9 cellular contexts compared by ENCODE assay signal in genomic region chr2:96907405-96908041, GRCh38. TPM values are rescaled to one million over a fixed set of nuclear protein-coding genes. Genes with fewer than 3 reads are reported as not detected.
DNase-seq lines count a peak whose midpoint lies in the region; ATAC-seq and TF ChIP-seq lines count a peak whose summit lies in the region.
"Had no signal": no experiment of that assay in that cellular context is flagged by ENCODE, and none has a peak within 500 bp of the region (broad histone marks: within the 10 kb centered on the region; RNA-seq: fewer than 3 reads in every experiment).

No MANE protein-coding gene starts in this region.

- H3K4me1 Mint-ChIP-seq in nephron progenitor cell = peaks cover 59% of the 10 kb centered on the region

- peak; percentile 34 for ATAC-seq in foreskin keratinocyte
- no peak for ATAC-seq in GM19035 (IDR thresholded peaks at IDR 0.05; ENCODE audit: unreplicated experiment)

- TF ChIP-seq CTCF in breast epithelium (IDR thresholded peaks at IDR 0.05) (peak in 1 of 3 donors; percentile 16), mammary epithelial cell (conservative IDR thresholded peaks at IDR 0.05 in 1 of 2, IDR thresholded peaks at IDR 0.05 in 1 of 2; ENCODE audit: extremely low read depth in 1 of 2, insufficient read depth in 1 of 2, low read depth in 1 of 2, low read length in 2 of 2) (no peak), foreskin keratinocyte (conservative IDR thresholded peaks at IDR 0.05) (no peak), nephron progenitor cell (IDR thresholded peaks at IDR 0.05) (no peak), GM20000 (IDR thresholded peaks at IDR 0.05; ENCODE audit: extremely low read depth, missing control alignments) (no peak)

- in situ Hi-C loops in mammary epithelial cell (cut with MboI; ENCODE audit: low sequenced_read_pairs in 2 of 2) = no loop called here

- H3K27me3 ChIP-seq in breast epithelium = no peaks in the 10 kb centered on the region
- no peaks in the 10 kb centered on the region for H3K27me3 ChIP-seq in mammary epithelial cell (ENCODE audit: insufficient read depth, low read length)
- peaks cover 15% of the 10 kb centered on the region for H3K27me3 ChIP-seq in foreskin keratinocyte

- H2AFZ ChIP-seq in mammary epithelial cell (ENCODE audit: low read depth, low read length) = no peak overlapping the region

- H3K9me3 Mint-ChIP-seq in nephron progenitor cell = no peaks in the 10 kb centered on the region

- no peak for TF ChIP-seq POLR2A in breast epithelium (IDR thresholded peaks at IDR 0.05)

- H3K36me3 Mint-ChIP-seq in nephron progenitor cell (ENCODE audit: low read depth) = no peaks in the 10 kb centered on the region

- CTCF ChIA-PET in mammary epithelial cell (lab: Charles Lee; ENCODE audit: low non-redundant PET) = interaction anchor here (0.8 kb wide), 1 partner anchor 379 kb away, joined by 3 read pairs; no protein-coding TSS in a partner anchor

- peak overlapping the region; percentile 80 for H3K27ac Mint-ChIP-seq in nephron progenitor cell
- H3K27ac Mint-ChIP-seq: B cell had no signal

- no peak overlapping the region for H3K4me2 ChIP-seq in mammary epithelial cell (ENCODE audit: insufficient read depth, low read depth, low read length)

- DNase-seq in breast epithelium (ENCODE audit: low spot score in 2 of 2) (peak; percentile 79 to 89), mammary epithelial cell (no peak), foreskin keratinocyte (no peak), nephron progenitor cell (peak; percentile 64), GM20000 (ENCODE audit: low spot score) (no peak), NCI-H1436 (lab: John Stamatoyannopoulos, UW) (no peak), RKO (ENCODE audit: low spot score) (no peak)

- peak overlapping the region; percentile 7 to 47 (median 31) for H3K4me3 ChIP-seq in breast epithelium
- H3K4me3 ChIP-seq in mammary epithelial cell (replicated peaks in 1 of 3; ENCODE audit: insufficient read depth in 1 of 3, low read depth in 2 of 3, low read length in 3 of 3) = no peak overlapping the region

- H3K4me3 Mint-ChIP-seq in nephron progenitor cell = peak overlapping the region; percentile 34
- H3K4me3 Mint-ChIP-seq: B cell had no signal

- H3K36me3 ChIP-seq in breast epithelium (no peaks in the 10 kb centered on the region), mammary epithelial cell (ENCODE audit: insufficient read depth, low read length) (no peaks in the 10 kb centered on the region)

- H3K27ac ChIP-seq in breast epithelium = peak overlapping the region; percentile 91 to 97
- no peak overlapping the region for H3K27ac ChIP-seq in mammary epithelial cell (ENCODE audit: insufficient read depth, low read depth, low read length)
- no peak overlapping the region for H3K27ac ChIP-seq in foreskin keratinocyte

- H3K4me1 ChIP-seq in breast epithelium = peaks cover 11 to 20% of the 10 kb centered on the region in 2 donors
- no peaks in the 10 kb centered on the region for H3K4me1 ChIP-seq in mammary epithelial cell (ENCODE audit: insufficient read depth, low read length)
- H3K4me1 ChIP-seq in foreskin keratinocyte = no peaks in the 10 kb centered on the region

- no TSS peak for BruUV-seq in mammary epithelial cell (replicated peaks; lab: Mats Ljungman, UMichigan)

- 33% methylated on average over 10 of the region's 15 CpGs for WGBS in mammary epithelial cell (ENCODE audit: low coverage, missing lambda C conversion rate)

- no peak overlapping the region for H3K9ac ChIP-seq in mammary epithelial cell (ENCODE audit: insufficient read depth, low read length)

- H3K9me3 ChIP-seq in breast epithelium (no peaks in the 10 kb centered on the region), mammary epithelial cell (replicated peaks; ENCODE audit: insufficient read depth, low read length) (no peaks in the 10 kb centered on the region)

- dilution Hi-C loops in mammary epithelial cell (cut with HindIII; ENCODE audit: low sequenced_read_pairs) = loop anchor here (5.0 kb wide), 1 partner anchor 35 kb away; the partner anchor contains the start of gene SEMA4C

- no peaks in the 10 kb centered on the region for H3K79me2 ChIP-seq in mammary epithelial cell (ENCODE audit: insufficient read depth, low read length)

- peaks cover 20% of the 10 kb centered on the region for H3K27me3 Mint-ChIP-seq in nephron progenitor cell (ENCODE audit: low read depth, poor library complexity)
- H3K27me3 Mint-ChIP-seq: B cell had no signal

- no peaks in the 10 kb centered on the region for H4K20me1 ChIP-seq in mammary epithelial cell (ENCODE audit: insufficient read depth, low read length)

- intact Hi-C loops in breast epithelium (cut with DNase I; ENCODE audit: low total_unique reads) (no loop called here), mammary epithelial cell (cut with micrococcal nuclease) (loop anchor here (1.0 kb wide), 1 partner anchor 50 kb away; no protein-coding TSS in a partner anchor)

RNA-seq across cellular contexts. Expression of gene SEMA4C, which starts 37.6 kb away (rescaled TPM):
- total RNA-seq in breast epithelium = 10 to 100 TPM; 17.9 to 37.3 (median 31.5) TPM
- 10 to 100 TPM; 13.2 to 14.0 TPM for total RNA-seq in mammary epithelial cell
- polyA plus RNA-seq in mammary epithelial cell = 6.9 TPM
- 7.3 TPM for polyA minus RNA-seq in mammary epithelial cell
- total RNA-seq in foreskin keratinocyte = 9.5 and 10.5 TPM in 2 replicates
- 6.2 and 6.6 TPM in 2 replicates for polyA plus RNA-seq in foreskin keratinocyte

RNA-seq across cellular contexts. Expression of gene ANKRD39, which starts 49.7 kb away (rescaled TPM):
- total RNA-seq in breast epithelium (10 to 100 TPM in 1 of 3 donors, 1 to 10 TPM in 2; 8.8 to 15.8 (median 9.2) TPM), mammary epithelial cell (10 to 100 TPM in 1 of 2 donors, 1 to 10 TPM in 1; 7.8 to 12.3 TPM), foreskin keratinocyte (10.5 and 10.6 TPM in 2 replicates)
- polyA plus RNA-seq in mammary epithelial cell (13.8 TPM), foreskin keratinocyte (19.0 and 19.2 TPM in 2 replicates)
- polyA minus RNA-seq in mammary epithelial cell = 2.8 TPM

Comparison
In these comparisons a context has a peak if more than half of its experiments do, and no peak if none do; other contexts are left out.
1. DNase-seq: peak in breast epithelium (2 of 2) and nephron progenitor cell (single experiment); none in mammary epithelial cell (single experiment), foreskin keratinocyte (0 of 2), GM20000 (single experiment), NCI-H1436 (single experiment) and RKO (single experiment).
2. H3K27ac ChIP-seq: peak in breast epithelium (2 of 2); none in mammary epithelial cell (single experiment) and foreskin keratinocyte (single experiment).
3. H3K4me3 ChIP-seq: peak in breast epithelium (3 of 3); none in mammary epithelial cell (0 of 3).